In the genomic region with DNA sequence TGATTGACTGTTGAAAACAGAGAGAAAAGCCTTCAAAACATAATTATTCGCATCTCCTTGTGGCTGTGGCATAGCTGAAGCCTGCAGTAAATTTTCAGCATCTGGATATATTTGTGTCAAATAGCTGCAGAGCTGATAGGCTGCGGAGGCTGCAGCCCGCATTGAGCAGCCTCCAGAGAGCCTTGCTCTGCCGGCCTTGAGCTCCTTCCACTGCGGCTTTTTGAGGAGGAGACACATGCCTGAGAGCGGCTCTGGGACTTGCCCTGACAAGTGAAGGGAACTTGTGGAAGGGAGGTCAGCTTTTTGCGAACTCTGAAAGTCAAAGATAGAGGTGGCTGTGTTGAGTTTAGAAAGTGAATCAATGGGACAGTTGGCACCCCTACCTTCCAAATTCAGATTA, we compare ENCODE assay signal across 26 cellular contexts.
A peak's percentile ranks its signal among the peaks of the same experiment; 100 is the strongest.
DNase-seq lines count a peak whose midpoint lies in the region; ATAC-seq and TF ChIP-seq lines count a peak whose summit lies in the region.
"Had no signal": no experiment of that assay in that cellular context is flagged by ENCODE, and none has a peak within 500 bp of the region (broad histone marks: within the 10 kb centered on the region; RNA-seq: fewer than 3 reads in every experiment).

No MANE protein-coding gene starts in this region.

- H3K27ac Mint-ChIP-seq in stimulated activated memory B cell treated with anti-CD40 and anti-IgM and Interleukin-4, amounts not matched to agents 10 μg/mL and 1 μg/mL and 100 μg/mL, for 72 hours = no peak overlapping the region
- H3K27ac Mint-ChIP-seq: activated CD4-positive, alpha-beta memory T cell treated with anti-CD3 and anti-CD28 coated beads for 36 hours; activated naive CD4-positive, alpha-beta T cell treated with anti-CD3 and anti-CD28 coated beads, Interleukin-2, amount 10 ng/mL, durations not matched to agents 7 days and 5 days; activated T-helper 1 cell treated with anti-CD3 and anti-CD28 coated beads, Interleukin-12 subunit alpha, Interleukin-12 subunit beta, Interleukin-2, Interleukin-4 antibody, amounts not matched to agents 30 ng/mL and 10 ng/mL and 1 ng/mL, durations not matched to agents 14 hours and 24 hours and 36 hours; HFFc6; memory B cell; type B pancreatic cell had no signal

- no peak for TF ChIP-seq CTCF in dorsolateral prefrontal cortex (IDR thresholded peaks at IDR 0.05 in 54 of 56, conservative IDR thresholded peaks at IDR 0.05 in 2 of 56; ENCODE audit: low read depth in 1 of 56, partially characterized antibody in 56 of 56)
- TF ChIP-seq CTCF in right lobe of liver (IDR thresholded peaks at IDR 0.05) = no peak

- intact Hi-C loops in dorsolateral prefrontal cortex (cut with DNase I) = no loop called here
- intact Hi-C loops in left ventricle myocardium superior (cut with micrococcal nuclease) = no loop called here
- intact Hi-C loops in right lobe of liver (cut with DNase I) = no loop called here

- whole genome bisulfite sequencing in right lobe of liver (ENCODE audit: insufficient coverage, low coverage, low lambda C conversion rate, missing lambda C conversion rate) = 15% methylated on average over 4 of the region's 7 CpGs

- no peaks in the 10 kb centered on the region for H3K4me1 ChIP-seq in right lobe of liver
- H3K4me1 ChIP-seq: BLaER1 treated with 17β-estradiol and CSF1 and Interleukin-3, amounts not matched to agents 10 nM and 100 nM; prostate gland; stomach had no signal

- H3K9me3 Mint-ChIP-seq in stimulated activated memory B cell treated with anti-CD40 and anti-IgM and Interleukin-4, amounts not matched to agents 10 μg/mL and 1 μg/mL and 100 μg/mL, for 72 hours = no peaks in the 10 kb centered on the region
- H3K9me3 Mint-ChIP-seq: activated CD4-positive, alpha-beta memory T cell treated with anti-CD3 and anti-CD28 coated beads for 36 hours; activated naive CD4-positive, alpha-beta T cell treated with anti-CD3 and anti-CD28 coated beads, Interleukin-2, amount 10 ng/mL, durations not matched to agents 7 days and 5 days; activated T-helper 1 cell treated with anti-CD3 and anti-CD28 coated beads, Interleukin-12 subunit alpha, Interleukin-12 subunit beta, Interleukin-2, Interleukin-4 antibody, amounts not matched to agents 30 ng/mL and 10 ng/mL and 1 ng/mL, durations not matched to agents 14 hours and 24 hours and 36 hours; type B pancreatic cell had no signal

- H3K36me3 ChIP-seq in right lobe of liver = no peaks in the 10 kb centered on the region
- H3K36me3 ChIP-seq: BLaER1 treated with 17β-estradiol and CSF1 and Interleukin-3, amounts not matched to agents 10 nM and 100 nM; prostate gland; stomach had no signal

- no peak overlapping the region for H3K4me3 ChIP-seq in dorsolateral prefrontal cortex
- no peak overlapping the region for H3K4me3 ChIP-seq in right lobe of liver
- H3K4me3 ChIP-seq: BLaER1 treated with 17β-estradiol and CSF1 and Interleukin-3, amounts not matched to agents 10 nM and 100 nM; prostate gland; stomach had no signal

- TF ChIP-seq POLR2A in right lobe of liver (IDR thresholded peaks at IDR 0.05) = no peak

- H3K27me3 ChIP-seq in dorsolateral prefrontal cortex (no peaks in the 10 kb centered on the region), right lobe of liver (no peaks in the 10 kb centered on the region)
- H3K27me3 ChIP-seq: BLaER1 treated with 17β-estradiol and CSF1 and Interleukin-3, amounts not matched to agents 10 nM and 100 nM; stomach had no signal

- H3K4me3 Mint-ChIP-seq in stimulated activated memory B cell treated with anti-CD40 and anti-IgM and Interleukin-4, amounts not matched to agents 10 μg/mL and 1 μg/mL and 100 μg/mL, for 72 hours = no peak overlapping the region
- H3K4me3 Mint-ChIP-seq: activated CD4-positive, alpha-beta memory T cell treated with anti-CD3 and anti-CD28 coated beads for 36 hours; activated naive CD4-positive, alpha-beta T cell treated with anti-CD3 and anti-CD28 coated beads, Interleukin-2, amount 10 ng/mL, durations not matched to agents 7 days and 5 days; activated T-helper 1 cell treated with anti-CD3 and anti-CD28 coated beads, Interleukin-12 subunit alpha, Interleukin-12 subunit beta, Interleukin-2, Interleukin-4 antibody, amounts not matched to agents 30 ng/mL and 10 ng/mL and 1 ng/mL, durations not matched to agents 14 hours and 24 hours and 36 hours; HFFc6; memory B cell; type B pancreatic cell had no signal

- DNase-seq in dorsolateral prefrontal cortex = no peak
- DNase-seq in left ventricle myocardium superior = no peak
- no peak for DNase-seq in NCI-H1436 treated with DMSO at 0.1 percent for 48 hours (lab: John Stamatoyannopoulos, UW)
- no peak for DNase-seq in right lobe of liver
- DNase-seq: activated CD4-positive, alpha-beta memory T cell treated with anti-CD3 and anti-CD28 coated beads for 36 hours; activated CD8-positive, alpha-beta memory T cell treated with anti-CD3 and anti-CD28 coated beads, Interleukin-2, amount 50 U/mL, for 4 hours; activated naive CD4-positive, alpha-beta T cell treated with anti-CD3 and anti-CD28 coated beads, Interleukin-2, amount 10 ng/mL, durations not matched to agents 7 days and 5 days; amygdala; cerebellar nuclear complex; COR-L47; DND-41; HFFc6; NCI-H1417 treated with DMSO at 0.1 percent for 48 hours; NCI-H2081 treated with DMSO at 0.1 percent for 48 hours; NCI-H446 treated with DMSO at 0.1 percent for 48 hours; RPMI8226; stomach; T-helper 1 cell had no signal

- H3K4me1 Mint-ChIP-seq in stimulated activated memory B cell treated with anti-CD40 and anti-IgM and Interleukin-4, amounts not matched to agents 10 μg/mL and 1 μg/mL and 100 μg/mL, for 72 hours = no peaks in the 10 kb centered on the region
- H3K4me1 Mint-ChIP-seq: activated naive CD4-positive, alpha-beta T cell treated with anti-CD3 and anti-CD28 coated beads, Interleukin-2, amount 10 ng/mL, durations not matched to agents 7 days and 5 days; memory B cell had no signal

- no peaks in the 10 kb centered on the region for H3K36me3 Mint-ChIP-seq in stimulated activated memory B cell treated with anti-CD40 and anti-IgM and Interleukin-4, amounts not matched to agents 10 μg/mL and 1 μg/mL and 100 μg/mL, for 72 hours
- H3K36me3 Mint-ChIP-seq: activated CD4-positive, alpha-beta memory T cell treated with anti-CD3 and anti-CD28 coated beads for 36 hours; activated naive CD4-positive, alpha-beta T cell treated with anti-CD3 and anti-CD28 coated beads, Interleukin-2, amount 10 ng/mL, durations not matched to agents 7 days and 5 days; memory B cell; type B pancreatic cell had no signal

- no peaks in the 10 kb centered on the region for H3K27me3 Mint-ChIP-seq in stimulated activated memory B cell treated with anti-CD40 and anti-IgM and Interleukin-4, amounts not matched to agents 10 μg/mL and 1 μg/mL and 100 μg/mL, for 72 hours
- H3K27me3 Mint-ChIP-seq: activated naive CD4-positive, alpha-beta T cell treated with anti-CD3 and anti-CD28 coated beads, Interleukin-2, amount 10 ng/mL, durations not matched to agents 7 days and 5 days; memory B cell; type B pancreatic cell had no signal

- ATAC-seq in left ventricle myocardium superior (peak; percentile 12), GM21737 (IDR thresholded peaks at IDR 0.05; ENCODE audit: unreplicated experiment) (no peak), right lobe of liver (no peak)
- peak; percentile 6 for ATAC-seq in stimulated activated memory B cell treated with anti-CD40 and anti-IgM and Interleukin-4, amounts not matched to agents 10 μg/mL and 1 μg/mL and 100 μg/mL, for 72 hours

- H3K27ac ChIP-seq in angular gyrus (ENCODE audit: low read depth, low read length) (peak overlapping the region; percentile 52), dorsolateral prefrontal cortex (peak overlapping the region in 51 of 59 donors; percentile 7 to 82 (median 61)), right lobe of liver (no peak overlapping the region)
- H3K27ac ChIP-seq: BLaER1 treated with 17β-estradiol and CSF1 and Interleukin-3, amounts not matched to agents 10 nM and 100 nM; prostate gland; stomach had no signal

- H3K9me3 ChIP-seq in right lobe of liver = no peaks in the 10 kb centered on the region
- H3K9me3 ChIP-seq: BLaER1 treated with 17β-estradiol and CSF1 and Interleukin-3, amounts not matched to agents 10 nM and 100 nM; prostate gland; stomach had no signal

Comparison
In these comparisons a context has a peak if more than half of its experiments do, and no peak if none do; other contexts are left out.
1. H3K27ac ChIP-seq: peak in angular gyrus (single experiment) and dorsolateral prefrontal cortex (51 of 59); none in right lobe of liver (0 of 3).
2. ATAC-seq: peak in left ventricle myocardium superior (single experiment) and stimulated activated memory B cell treated with anti-CD40 and anti-IgM and Interleukin-4, amounts not matched to agents 10 μg/mL and 1 μg/mL and 100 μg/mL, for 72 hours (single experiment); none in GM21737 (single experiment) and right lobe of liver (0 of 4).